27 cellular contexts compared by ENCODE assay signal in genomic region chr4:20831746-20832145, GRCh38.
"Had no signal": no experiment of that assay in that cellular context is flagged by ENCODE, and none has a peak within 500 bp of the region (broad histone marks: within the 10 kb centered on the region; RNA-seq: fewer than 3 reads in every experiment).

No MANE protein-coding gene starts in this region.

- H3K27me3 ChIP-seq: breast epithelium, colonic mucosa, hepatocyte, left lung, neural progenitor cell, sigmoid colon, upper lobe of left lung had no signal

- H3K36me3 ChIP-seq: breast epithelium, colonic mucosa, left lung, neural progenitor cell, sigmoid colon, thoracic aorta, upper lobe of left lung, WERI-Rb-1 had no signal

- H3K9me3 ChIP-seq: breast epithelium, colonic mucosa, left lung, sigmoid colon, thoracic aorta, upper lobe of left lung had no signal

- H3K27ac ChIP-seq: breast epithelium, colonic mucosa, epithelial cell of prostate, hepatocyte, left lung, neural progenitor cell, thoracic aorta, upper lobe of left lung, WERI-Rb-1 had no signal

- H3K4me3 ChIP-seq: breast epithelium, colonic mucosa, hepatocyte, left lung, neural progenitor cell, sigmoid colon, thoracic aorta, upper lobe of left lung had no signal

- DNase-seq: activated CD4-positive, alpha-beta T cell treated with anti-CD3 and anti-CD28 coated beads, Interleukin-2, amount 10 ng/mL, durations not matched to agents 7 days and 5 days; activated CD4-positive, CD25-positive, alpha-beta regulatory T cell treated with anti-CD3 and anti-CD28 coated beads, Interleukin-2, amount 50 U/mL, for 72 hours; activated CD8-positive, alpha-beta memory T cell treated with anti-CD3 and anti-CD28 coated beads, Interleukin-2, amount 10 ng/mL, durations not matched to agents 7 days and 5 days; activated CD8-positive, alpha-beta T cell treated with anti-CD3 and anti-CD28 coated beads for 36 hours; activated effector memory CD4-positive, alpha-beta T cell treated with anti-CD3 and anti-CD28 coated beads, Interleukin-2, amount 50 U/mL, for 16 hours; activated naive CD4-positive, alpha-beta T cell treated with anti-CD3 and anti-CD28 coated beads, Interleukin-2, amount 50 U/mL, for 16 hours; activated naive CD8-positive, alpha-beta T cell treated with anti-CD3 and anti-CD28 coated beads, Interleukin-2, amount 50 U/mL, for 24 hours; activated T-cell treated with anti-CD3 and anti-CD28 coated beads for 4 hours; colonic mucosa; glutamatergic neuron; immature natural killer cell; kidney glomerular epithelial cell; left lung; naive thymus-derived CD8-positive, alpha-beta T cell; posterior cingulate gyrus; sigmoid colon; stimulated activated CD4-positive, alpha-beta T cell treated with anti-CD3 and anti-CD28 coated beads, Interleukin-2, amount 100 ng/mL, for 48 hours; stimulated activated CD8-positive, alpha-beta memory T cell treated with anti-CD3 and anti-CD28 coated beads, Interleukin-4, amount 100 ng/mL, for 48 hours; stimulated activated naive B cell treated with anti-CD40 and anti-IgM and Interleukin-4, amounts not matched to agents 10 μg/mL and 1 μg/mL and 100 μg/mL, for 72 hours; T-helper 1 cell; upper lobe of left lung; WERI-Rb-1 had no signal

- H3K4me1 ChIP-seq: breast epithelium, colonic mucosa, left lung, neural progenitor cell, upper lobe of left lung had no signal
